In genomic region chr20:4560667-4561066, GRCh38 we compare ENCODE assay signal across 17 cellular contexts.
"Had no signal": no experiment of that assay in that cellular context is flagged by ENCODE, and none has a peak within 500 bp of the region (broad histone marks: within the 10 kb centered on the region; RNA-seq: fewer than 3 reads in every experiment).

No MANE protein-coding gene starts in this region.

- H3K4me2 ChIP-seq: hepatocyte, smooth muscle cell had no signal

- H3K36me3 ChIP-seq: cardiac muscle cell, ovary had no signal

- H3K4me3 ChIP-seq: cardiac muscle cell, dorsolateral prefrontal cortex, hepatocyte, ovary, psoas muscle, smooth muscle cell had no signal

- H3K27ac Mint-ChIP-seq: activated naive CD4-positive, alpha-beta T cell treated with anti-CD3 and anti-CD28 coated beads, Interleukin-2, amount 50 U/mL, for 24 hours; natural killer cell; stimulated activated naive CD8-positive, alpha-beta T cell treated with anti-CD3 and anti-CD28 coated beads, Interleukin-15, amount 100 ng/mL, for 72 hours; T-helper 1 cell treated with Interleukin-12 subunit alpha and Interleukin-12 subunit beta and Interleukin-4 antibody, amounts not matched to agents 30 μg/mL and 1 μg/mL, for 36 hours; type B pancreatic cell had no signal

- H3K4me3 Mint-ChIP-seq: activated naive CD4-positive, alpha-beta T cell treated with anti-CD3 and anti-CD28 coated beads, Interleukin-2, amount 50 U/mL, for 24 hours; natural killer cell; stimulated activated naive CD8-positive, alpha-beta T cell treated with anti-CD3 and anti-CD28 coated beads, Interleukin-15, amount 100 ng/mL, for 72 hours; T-helper 1 cell treated with Interleukin-12 subunit alpha and Interleukin-12 subunit beta and Interleukin-4 antibody, amounts not matched to agents 30 μg/mL and 1 μg/mL, for 36 hours; type B pancreatic cell had no signal

- H3K9me3 ChIP-seq: ovary had no signal

- DNase-seq: activated gamma-delta T cell; dorsolateral prefrontal cortex; left cardiac atrium; mesenchymal stem cell; natural killer cell; ovary; psoas muscle; right cardiac atrium; stimulated activated CD4-positive, alpha-beta T cell treated with anti-CD3 and anti-CD28 coated beads, Interleukin-4, amount 100 ng/mL, for 1 hour; stimulated activated naive CD8-positive, alpha-beta T cell treated with anti-CD3 and anti-CD28 coated beads, Interleukin-15, amount 100 ng/mL, for 72 hours had no signal

- H2AFZ ChIP-seq: hepatocyte had no signal

- ATAC-seq: left cardiac atrium; natural killer cell; psoas muscle; right cardiac atrium; stimulated activated naive CD8-positive, alpha-beta T cell treated with anti-CD3 and anti-CD28 coated beads, Interleukin-15, amount 100 ng/mL, for 72 hours had no signal

- H3K4me1 Mint-ChIP-seq: activated naive CD4-positive, alpha-beta T cell treated with anti-CD3 and anti-CD28 coated beads, Interleukin-2, amount 50 U/mL, for 24 hours; natural killer cell; stimulated activated naive CD8-positive, alpha-beta T cell treated with anti-CD3 and anti-CD28 coated beads, Interleukin-15, amount 100 ng/mL, for 72 hours had no signal

- H3K27ac ChIP-seq: cardiac muscle cell, dorsolateral prefrontal cortex, epithelial cell of prostate, hepatocyte, ovary, psoas muscle had no signal

- H3K27me3 ChIP-seq: cardiac muscle cell, hepatocyte, ovary had no signal

- H3K9me3 Mint-ChIP-seq: natural killer cell; T-helper 1 cell treated with Interleukin-12 subunit alpha and Interleukin-12 subunit beta and Interleukin-4 antibody, amounts not matched to agents 30 μg/mL and 1 μg/mL, for 36 hours had no signal

- H3K36me3 Mint-ChIP-seq: activated naive CD4-positive, alpha-beta T cell treated with anti-CD3 and anti-CD28 coated beads, Interleukin-2, amount 50 U/mL, for 24 hours; natural killer cell; type B pancreatic cell had no signal

- H3K4me1 ChIP-seq: psoas muscle had no signal

- H3K79me2 ChIP-seq: hepatocyte had no signal
